Comparison of ENCODE assay signal across 27 cellular contexts in the genomic region with DNA sequence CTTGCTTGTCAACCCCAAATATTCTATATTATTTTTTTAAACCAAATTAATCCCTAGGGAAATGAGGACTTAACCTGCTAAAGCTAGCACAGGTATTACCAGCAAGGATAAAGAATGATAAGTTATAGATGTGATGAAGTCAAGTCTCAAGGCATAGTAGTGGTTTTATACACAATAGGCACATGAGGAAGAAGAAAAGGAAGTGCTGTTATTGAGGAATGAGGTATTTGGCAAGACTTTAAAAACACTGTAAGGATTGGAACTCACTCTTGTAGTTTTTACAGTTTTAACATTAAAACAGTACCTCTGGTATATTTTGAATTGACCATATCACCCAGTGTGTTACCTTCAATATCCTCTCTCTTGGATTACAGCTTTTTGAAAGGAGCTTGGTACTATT.
"Had no signal": no experiment of that assay in that cellular context is flagged by ENCODE, and none has a peak within 500 bp of the region (broad histone marks: within the 10 kb centered on the region; RNA-seq: fewer than 3 reads in every experiment).

No MANE protein-coding gene starts in this region.

- H3K4me3 Mint-ChIP-seq: activated CD8-positive, alpha-beta T cell treated with anti-CD3 and anti-CD28 coated beads, Interleukin-2, amount 10 ng/mL, durations not matched to agents 7 days and 5 days; activated naive CD8-positive, alpha-beta T cell; effector memory CD8-positive, alpha-beta T cell; naive B cell; stimulated activated memory B cell treated with anti-CD40 and anti-IgM and Interleukin-4, amounts not matched to agents 10 μg/mL and 1 μg/mL and 100 μg/mL, for 72 hours had no signal

- H3K9me3 Mint-ChIP-seq: activated T-helper 2 cell treated with anti-CD3 and anti-CD28 coated beads, Interferon-gamma antibody, Interleukin-2, Interleukin-4, amounts not matched to agents 10 μg/mL and 5 μg/mL and 100 μg/mL, durations not matched to agents 14 hours and 24 hours and 36 hours; effector memory CD8-positive, alpha-beta T cell; naive B cell; stimulated activated memory B cell treated with anti-CD40 and anti-IgM and Interleukin-4, amounts not matched to agents 10 μg/mL and 1 μg/mL and 100 μg/mL, for 72 hours had no signal

- H3K4me3 ChIP-seq: adrenal gland, ascending aorta, dorsolateral prefrontal cortex, esophagus muscularis mucosa, heart left ventricle, right lobe of liver, stomach, suprapubic skin, tibial nerve had no signal

- H3K27me3 Mint-ChIP-seq: activated naive CD8-positive, alpha-beta T cell; effector memory CD8-positive, alpha-beta T cell; naive B cell; stimulated activated memory B cell treated with anti-CD40 and anti-IgM and Interleukin-4, amounts not matched to agents 10 μg/mL and 1 μg/mL and 100 μg/mL, for 72 hours had no signal

- H3K27me3 ChIP-seq: adrenal gland, ascending aorta, brain microvascular endothelial cell, dorsolateral prefrontal cortex, esophagus muscularis mucosa, heart left ventricle, right lobe of liver, stomach, suprapubic skin, tibial nerve had no signal

- H3K27ac Mint-ChIP-seq: activated CD8-positive, alpha-beta T cell treated with anti-CD3 and anti-CD28 coated beads, Interleukin-2, amount 10 ng/mL, durations not matched to agents 7 days and 5 days; activated naive CD8-positive, alpha-beta T cell; activated T-helper 2 cell treated with anti-CD3 and anti-CD28 coated beads, Interferon-gamma antibody, Interleukin-2, Interleukin-4, amounts not matched to agents 10 μg/mL and 5 μg/mL and 100 μg/mL, durations not matched to agents 14 hours and 24 hours and 36 hours; stimulated activated memory B cell treated with anti-CD40 and anti-IgM and Interleukin-4, amounts not matched to agents 10 μg/mL and 1 μg/mL and 100 μg/mL, for 72 hours had no signal

- ATAC-seq: activated CD8-positive, alpha-beta T cell treated with anti-CD3 and anti-CD28 coated beads, Interleukin-2, amount 10 ng/mL, durations not matched to agents 7 days and 5 days; effector memory CD8-positive, alpha-beta T cell; heart left ventricle; left colon; right lobe of liver; stimulated activated memory B cell treated with anti-CD40 and anti-IgM and Interleukin-4, amounts not matched to agents 10 μg/mL and 1 μg/mL and 100 μg/mL, for 72 hours had no signal

- H3K27ac ChIP-seq: adrenal gland, ascending aorta, brain microvascular endothelial cell, esophagus muscularis mucosa, heart left ventricle, right lobe of liver, stomach, suprapubic skin, tibial nerve had no signal

- DNase-seq: activated CD4-positive, alpha-beta T cell treated with anti-CD3 and anti-CD28 coated beads for 1 hour; activated CD4-positive, alpha-beta T cell treated with anti-CD3 and anti-CD28 coated beads, Interleukin-2, amount 50 U/mL, for 1 hour; activated CD8-positive, alpha-beta T cell treated with anti-CD3 and anti-CD28 coated beads, Interleukin-2, amount 10 ng/mL, durations not matched to agents 7 days and 5 days; activated naive CD4-positive, alpha-beta T cell; activated T-cell treated with anti-CD3 and anti-CD28 coated beads, Interleukin-2, amount 50 U/mL, for 1 hour; adrenal gland; brain microvascular endothelial cell; caudate nucleus; dorsolateral prefrontal cortex; effector memory CD8-positive, alpha-beta T cell; heart left ventricle; islet precursor cell; left colon; naive B cell; occipital lobe; posterior cingulate gyrus; right lobe of liver; small intestine; stimulated activated CD4-positive, alpha-beta T cell treated with anti-CD3 and anti-CD28 coated beads, Interleukin-2, amount 100 ng/mL, for 24 hours; stomach had no signal

- H3K4me1 ChIP-seq: ascending aorta, esophagus muscularis mucosa, right lobe of liver, suprapubic skin had no signal

- H3K9me3 ChIP-seq: adrenal gland, ascending aorta, esophagus muscularis mucosa, heart left ventricle, right lobe of liver, stomach, suprapubic skin, tibial nerve had no signal
